18 cellular contexts compared by ENCODE assay signal in genomic region chr2:101160454-101160853, GRCh38. TPM values are rescaled to one million over a fixed set of nuclear protein-coding genes. Genes with fewer than 3 reads are reported as not detected.
DNase-seq lines count a peak whose midpoint lies in the region; ATAC-seq, FAIRE-seq and TF ChIP-seq lines count a peak whose summit lies in the region.
"Had no signal": no experiment of that assay in that cellular context is flagged by ENCODE, and none has a peak within 500 bp of the region (broad histone marks: within the 10 kb centered on the region; RNA-seq: fewer than 3 reads in every experiment).

No MANE protein-coding gene starts in this region.

- H3K4me3 ChIP-seq in A549, result no peak overlapping the region
- H3K4me3 ChIP-seq in adrenal gland, result no peak overlapping the region
- no peak overlapping the region for H3K4me3 ChIP-seq in foreskin fibroblast (ENCODE audit: low read depth in 1 of 2, low read length in 2 of 2)
- H3K4me3 ChIP-seq: mucosa of descending colon had no signal

- no peak for FAIRE-seq in A549 (lab: Jason Lieb, UNC)
- FAIRE-seq: HTR-8/SVneo had no signal

- no peak for TF ChIP-seq RAD21 in A549 (conservative IDR thresholded peaks at IDR 0.05 in 1 of 2, IDR thresholded peaks at IDR 0.05 in 1 of 2)

- H3K4me1 Mint-ChIP-seq in osteocyte (ENCODE audit: unreplicated experiment), result no peaks in the 10 kb centered on the region

- intact Hi-C loops in adrenal gland (cut with DNase I), result no loop called here

- DNase-seq in A549 (ENCODE audit: low read depth in 1 of 2, low spot score in 1 of 2) (peak in 1 of 2 experiments; percentile 56), HCEC 1CT (peak; percentile 60), adrenal gland (peak; percentile 40 to 69 (median 54)), foreskin fibroblast (peak; percentile 49 to 76), cerebellar nuclear complex (lab: John Stamatoyannopoulos, UW) (no peak), COR-L47 (lab: John Stamatoyannopoulos, UW) (no peak), osteocyte (ENCODE audit: extremely low spot score, unreplicated experiment) (no peak)
- DNase-seq: activated CD8-positive, alpha-beta memory T cell treated with anti-CD3 and anti-CD28 coated beads for 24 hours; central memory CD4-positive, alpha-beta T cell; DMS79; mucosa of descending colon; NCI-H1048; NCI-H345; OCI-M1; T1000 had no signal

- CTCF ChIA-PET in A549 (lab: Yijun Ruan, JAX), result interaction anchor here (1.1 to 2.8 kb wide), 5 partner anchors 8 to 148 kb away, joined by 3 to 31 read pairs (median 3); no protein-coding TSS in a partner anchor

- ATAC-seq in A549 (peak; percentile 59 to 77; a peak in 4 of 6 replicates), HG03439 (IDR thresholded peaks at IDR 0.05; ENCODE audit: unreplicated experiment) (no peak)
- ATAC-seq: HCT116, mucosa of descending colon had no signal

- TF ChIP-seq EP300 in A549 (IDR thresholded peaks at IDR 0.05), result no peak

- no peaks in the 10 kb centered on the region for H3K27me3 Mint-ChIP-seq in osteocyte (ENCODE audit: unreplicated experiment)

- H3K27ac Mint-ChIP-seq in osteocyte (ENCODE audit: unreplicated experiment), result no peak overlapping the region

- peak overlapping the region; percentile 47 for H3K4me2 ChIP-seq in A549

- H3K9me3 ChIP-seq in A549 (no peaks in the 10 kb centered on the region), adrenal gland (replicated peaks in 1 of 3) (no peaks in the 10 kb centered on the region)
- H3K9me3 ChIP-seq: mucosa of descending colon had no signal

- no peaks in the 10 kb centered on the region for H3K36me3 ChIP-seq in adrenal gland (replicated peaks in 1 of 2)

- H3K27ac ChIP-seq in A549 (peak overlapping the region in 1 of 2 experiments; percentile 59; a peak in 3 of 6 replicates), adrenal gland (no peak overlapping the region)

- H3K27me3 ChIP-seq in adrenal gland, result no peaks in the 10 kb centered on the region

- TF ChIP-seq POLR2A in A549 (IDR thresholded peaks at IDR 0.05; ENCODE audit: low read length), result no peak
- TF ChIP-seq POLR2A in adrenal gland (IDR thresholded peaks at IDR 0.05), result no peak

- WGBS in A549 (ENCODE audit: missing lambda C conversion rate), result 69% methylated on average over 3 of the region's 3 CpGs
- 73 to 84% (median 76%) methylated on average over 3 of the region's 3 CpGs for WGBS in adrenal gland, 4 donors

- no peaks in the 10 kb centered on the region for H3K9me3 Mint-ChIP-seq in osteocyte (ENCODE audit: unreplicated experiment)

- TF ChIP-seq CTCF in A549 (IDR thresholded peaks at IDR 0.05) (no peak), adrenal gland (IDR thresholded peaks at IDR 0.05) (no peak), foreskin fibroblast (IDR thresholded peaks at IDR 0.05; ENCODE audit: low read depth, low read length) (no peak), osteocyte (IDR thresholded peaks at IDR 0.05) (no peak)

- no peak overlapping the region for H3K4me3 Mint-ChIP-seq in osteocyte (ENCODE audit: unreplicated experiment)

- POLR2A ChIA-PET in A549 (lab: Yijun Ruan, JAX), result interaction anchor here (0.7 kb wide), 2 partner anchors 10 to 45 kb away, joined by 3 to 4 read pairs; no protein-coding TSS in a partner anchor

- no peaks in the 10 kb centered on the region for H3K36me3 Mint-ChIP-seq in osteocyte (ENCODE audit: unreplicated experiment)

- peaks cover 15% of the 10 kb centered on the region for H3K4me1 ChIP-seq in A549
- H3K4me1 ChIP-seq in adrenal gland (replicated peaks in 1 of 2), result peaks cover 0 to 4% of the 10 kb centered on the region in 2 donors

TF ChIP-seq in A549, 52 proteins besides CTCF, POLR2A, EP300 and RAD21:
- TF ChIP-seq FOXS1 (CRISPR knock-in tag; IDR thresholded peaks at IDR 0.05), result no peak
- no peak for TF ChIP-seq ZFP36 (IDR thresholded peaks at IDR 0.05; ENCODE audit: borderline replicate concordance, partially characterized antibody)
- no peak for TF ChIP-seq HEYL (CRISPR knock-in tag; IDR thresholded peaks at IDR 0.05)
- TF ChIP-seq CHD2 (IDR thresholded peaks at IDR 0.05; ENCODE audit: low read length, partially characterized antibody), result no peak
TF ChIP-seq in A549: peak in this region for 0.

RNA-seq across cellular contexts. Expression of gene TBC1D8, which starts 9.3 kb away (rescaled TPM):
- polyA plus RNA-seq in A549 (2011; rRNA removed) (107 and 119 TPM in 2 replicates), A549 (2017; fragmentation: RNase III; extraction: RNeasy Plus Mini Kit Qiagen cat#74134 plus additional on column Dnase treatment) (30.0 to 40.3 TPM (median 35.3 TPM) in 3 replicates), adrenal gland (10 to 100 TPM in 2 of 3 donors, 1 to 10 TPM in 1; 7.8 to 13.6 (median 12.2) TPM)
- 46.3 and 54.9 TPM in 2 replicates for polyA plus RNA-seq in A549 (2012; cell fraction: cytosol; rRNA removed)
- polyA plus RNA-seq in A549 (2012; cell fraction: nucleus; rRNA removed), result 250 and 339 TPM in 2 replicates
- 132 and 139 TPM in 2 replicates for polyA minus RNA-seq in A549 (2011; rRNA and poly(A)+ RNA removed)
- total RNA-seq in adrenal gland (10 to 100 TPM in 5 of 8 donors, 1 to 10 TPM in 3; 7.6 to 17.2 (median 10.8) TPM), osteocyte (15.2 and 16.3 TPM in 2 replicates)

Comparison
In these comparisons a context has a peak if more than half of its experiments do, and no peak if none do; other contexts are left out.
1. DNase-seq: peak in HCEC 1CT (single experiment), adrenal gland (7 of 7) and foreskin fibroblast (2 of 2); none in cerebellar nuclear complex (0 of 2), COR-L47 (single experiment) and osteocyte (single experiment).